ENCODE assay signal across 13 cellular contexts in the genomic region with DNA sequence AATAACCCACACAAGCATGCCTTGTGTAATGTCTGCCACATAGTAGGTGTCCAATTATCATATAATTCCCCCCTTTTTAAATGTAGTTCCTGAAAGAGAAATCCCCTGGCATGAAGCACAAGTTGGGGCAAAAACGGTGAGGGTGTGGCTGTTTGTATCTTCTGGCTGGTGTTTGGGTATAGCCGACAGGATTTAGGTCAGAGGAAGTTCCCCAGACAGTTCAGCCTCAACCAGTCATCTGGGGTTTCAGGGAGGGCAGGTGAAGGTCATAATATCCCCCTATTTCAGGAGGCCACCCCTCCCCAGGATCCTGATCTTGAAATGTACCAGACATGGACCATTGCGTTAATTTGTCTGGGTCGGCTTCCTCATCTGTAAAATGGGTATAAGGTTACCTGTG. TPM values are rescaled to one million over a fixed set of nuclear protein-coding genes. Genes with fewer than 3 reads are reported as not detected.
DNase-seq lines count a peak whose midpoint lies in the region; ATAC-seq, FAIRE-seq and TF ChIP-seq lines count a peak whose summit lies in the region.
"Had no signal": no experiment of that assay in that cellular context is flagged by ENCODE, and none has a peak within 500 bp of the region (broad histone marks: within the 10 kb centered on the region; RNA-seq: fewer than 3 reads in every experiment).

No MANE protein-coding gene starts in this region.

- TF ChIP-seq CTCF in Panc1 (IDR thresholded peaks at IDR 0.05), result no peak
- no peak for TF ChIP-seq CTCF in activated CD8-positive, alpha-beta T cell treated with anti-CD3 and anti-CD28 coated beads for 36 hours (IDR thresholded peaks at IDR 0.05)

- POLR2A ChIA-PET in Panc1 (lab: Charles Lee), result no interaction called here
- POLR2A ChIA-PET in activated CD8-positive, alpha-beta T cell treated with anti-CD3 and anti-CD28 coated beads for 36 hours (lab: Charles Lee), result interaction anchor here (0.6 to 2.0 kb wide), 3 partner anchors 28 to 71 kb away, joined by 3 to 9 read pairs (median 3); no protein-coding TSS in a partner anchor

- H3K27me3 ChIP-seq in Panc1 (ENCODE audit: control insufficient read depth, insufficient read depth, low read length), result no peaks in the 10 kb centered on the region

- no peaks in the 10 kb centered on the region for H3K36me3 Mint-ChIP-seq in activated CD8-positive, alpha-beta T cell treated with anti-CD3 and anti-CD28 coated beads for 36 hours (ENCODE audit: low read depth)
- H3K36me3 Mint-ChIP-seq: WTC11 had no signal

- peak overlapping the region; percentile 25 for H3K27ac Mint-ChIP-seq in activated CD8-positive, alpha-beta T cell treated with anti-CD3 and anti-CD28 coated beads for 36 hours
- H3K27ac Mint-ChIP-seq: WTC11 had no signal

- peaks cover 45% of the 10 kb centered on the region for H3K4me1 Mint-ChIP-seq in activated CD8-positive, alpha-beta T cell treated with anti-CD3 and anti-CD28 coated beads for 36 hours (ENCODE audit: low read depth)

- no peak for ATAC-seq in Panc1
- peak; percentile 14 for ATAC-seq in activated CD8-positive, alpha-beta T cell treated with anti-CD3 and anti-CD28 coated beads for 36 hours
- no peak for ATAC-seq in GM21367 (IDR thresholded peaks at IDR 0.05; ENCODE audit: unreplicated experiment)
- ATAC-seq in HG03097 (IDR thresholded peaks at IDR 0.05; ENCODE audit: low FRiP score, unreplicated experiment), result no peak
- ATAC-seq: WTC11 had no signal

- H3K9me3 ChIP-seq in Panc1 (ENCODE audit: control insufficient read depth, insufficient read depth, low read depth, low read length), result no peaks in the 10 kb centered on the region

- CTCF ChIA-PET in Panc1 (lab: Charles Lee), result no interaction called here
- CTCF ChIA-PET in activated CD8-positive, alpha-beta T cell treated with anti-CD3 and anti-CD28 coated beads for 36 hours (lab: Charles Lee), result interaction anchor here (0.6 kb wide), 1 partner anchor 57 kb away, joined by 5 read pairs; no protein-coding TSS in a partner anchor

- peaks cover 25% of the 10 kb centered on the region for H3K4me1 ChIP-seq in Panc1 (ENCODE audit: control insufficient read depth, insufficient read depth, low read length)

- no peaks in the 10 kb centered on the region for H3K36me3 ChIP-seq in Panc1 (ENCODE audit: control insufficient read depth, insufficient read depth, low read length)

- no peaks in the 10 kb centered on the region for H3K9me3 Mint-ChIP-seq in activated CD8-positive, alpha-beta T cell treated with anti-CD3 and anti-CD28 coated beads for 36 hours
- H3K9me3 Mint-ChIP-seq: WTC11 had no signal

- no peak overlapping the region for H3K4me3 ChIP-seq in Panc1 (ENCODE audit: low read depth in 2 of 2, low read length in 2 of 2)

- H3K27me3 Mint-ChIP-seq in activated CD8-positive, alpha-beta T cell treated with anti-CD3 and anti-CD28 coated beads for 36 hours, result no peaks in the 10 kb centered on the region

- in situ Hi-C loops in Panc1 (cut with HindIII; ENCODE audit: low pct_unique_long_range_greater_than_20kb, low sequenced_read_pairs), result no loop called here

- H3K4me3 Mint-ChIP-seq in activated CD8-positive, alpha-beta T cell treated with anti-CD3 and anti-CD28 coated beads for 36 hours, result no peak overlapping the region
- H3K4me3 Mint-ChIP-seq: WTC11 had no signal

- H3K27ac ChIP-seq in Panc1 (ENCODE audit: low read length) (peak overlapping the region; percentile 36), epithelial cell of prostate (peak overlapping the region; percentile 95)

- no peak for FAIRE-seq in frontal cortex (lab: Jason Lieb, UNC)
- FAIRE-seq: astrocyte, endometrium had no signal

- DNase-seq in Panc1 (ENCODE audit: low read depth, low spot score) (no peak), epithelial cell of prostate (ENCODE audit: low read depth, low spot score) (no peak), frontal cortex (ENCODE audit: low spot score in 2 of 2) (no peak), DMS79 treated with DMSO at 0.1 percent for 48 hours (lab: John Stamatoyannopoulos, UW) (no peak)
- DNase-seq in activated CD8-positive, alpha-beta T cell treated with anti-CD3 and anti-CD28 coated beads for 36 hours, result peak; percentile 38
- DNase-seq in stimulated activated naive CD4-positive, alpha-beta T cell (lab: John Stamatoyannopoulos, UW), result peak in 5 of 6 experiments; percentile 19 to 59 (median 24)
- DNase-seq: NCI-H524 treated with DMSO at 0.1 percent for 48 hours, SHP77 treated with DMSO at 0.1 percent for 48 hours had no signal

- intact Hi-C loops in Panc1 (cut with micrococcal nuclease; ENCODE audit: unreplicated experiment), result no loop called here
- intact Hi-C loops in activated CD8-positive, alpha-beta T cell treated with anti-CD3 and anti-CD28 coated beads for 36 hours (cut with micrococcal nuclease), result no loop called here

- BruUV-seq in Panc1 (replicated peaks; lab: Mats Ljungman, UMichigan), result no TSS peak

RNA-seq across cellular contexts. Expression of gene JUN, which starts 29.1 kb away (rescaled TPM):
- total RNA-seq in Panc1 (2021; ENCODE audit: unreplicated experiment) (70.0 TPM), frontal cortex (51.8 TPM)
- polyA plus RNA-seq in Panc1 (2012; ENCODE audit: insufficient read length), result 74.0 TPM
- 10 to 100 TPM; 51.4 to 53.2 TPM for total RNA-seq in activated CD8-positive, alpha-beta T cell treated with anti-CD3 and anti-CD28 coated beads for 36 hours

Comparison
In these comparisons a context has a peak if more than half of its experiments do, and no peak if none do; other contexts are left out.
1. DNase-seq: peak in activated CD8-positive, alpha-beta T cell treated with anti-CD3 and anti-CD28 coated beads for 36 hours (single experiment) and stimulated activated naive CD4-positive, alpha-beta T cell (5 of 6); none in Panc1 (single experiment), epithelial cell of prostate (single experiment), frontal cortex (0 of 2) and DMS79 treated with DMSO at 0.1 percent for 48 hours (single experiment).